Comparison of ENCODE assay signal across 20 cellular contexts in the genomic region with DNA sequence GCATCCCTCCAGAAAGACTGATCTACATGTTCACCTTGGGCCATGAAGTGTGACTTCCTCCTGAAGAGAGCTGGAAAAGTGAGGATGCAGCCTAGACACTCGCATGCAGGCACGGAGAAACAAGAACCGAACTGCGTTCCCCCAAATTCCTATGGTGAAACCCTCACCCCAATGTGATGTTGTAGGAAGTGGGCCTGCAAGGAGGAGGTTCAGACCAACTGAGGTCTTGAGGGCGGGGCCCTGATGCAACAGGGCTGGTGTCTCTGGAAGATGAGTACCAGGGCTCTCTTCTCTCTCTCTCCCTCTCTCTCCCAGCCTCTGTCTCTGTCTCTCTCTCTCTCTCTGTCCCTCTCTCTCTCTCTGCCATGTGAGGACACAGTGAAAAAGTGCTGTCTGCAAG.
"Had no signal": no experiment of that assay in that cellular context is flagged by ENCODE, and none has a peak within 500 bp of the region (broad histone marks: within the 10 kb centered on the region; RNA-seq: fewer than 3 reads in every experiment).

No MANE protein-coding gene starts in this region.

- H3K36me3 Mint-ChIP-seq: activated naive CD4-positive, alpha-beta T cell treated with anti-CD3 and anti-CD28 coated beads, Interleukin-2, amount 50 U/mL, for 24 hours; memory B cell had no signal

- FAIRE-seq: endothelial cell of umbilical vein, frontal cortex had no signal

- H3K4me1 Mint-ChIP-seq: activated naive CD4-positive, alpha-beta T cell treated with anti-CD3 and anti-CD28 coated beads, Interleukin-2, amount 50 U/mL, for 24 hours; memory B cell; T-cell had no signal

- H3K9me3 ChIP-seq: transverse colon had no signal

- H3K27ac ChIP-seq: body of pancreas, transverse colon, uterus, VCaP had no signal

- H3K27me3 ChIP-seq: body of pancreas, uterus had no signal

- H3K9me3 Mint-ChIP-seq: activated naive CD4-positive, alpha-beta T cell treated with anti-CD3 and anti-CD28 coated beads, Interleukin-2, amount 50 U/mL, for 24 hours; T-helper 2 cell treated with Interferon-gamma antibody and Interleukin-4, amounts not matched to agents 5 μg/mL and 100 μg/mL, for 36 hours had no signal

- H3K36me3 ChIP-seq: transverse colon, uterus had no signal

- H3K4me3 ChIP-seq: body of pancreas, transverse colon, uterus had no signal

- H3K4me3 Mint-ChIP-seq: activated naive CD4-positive, alpha-beta T cell treated with anti-CD3 and anti-CD28 coated beads, Interleukin-2, amount 50 U/mL, for 24 hours; memory B cell; stimulated activated naive CD8-positive, alpha-beta T cell treated with anti-CD3 and anti-CD28 coated beads, Interleukin-15, Interleukin-2, amounts not matched to agents 100 ng/mL and 50 ng/mL, for 24 hours; T-cell; T-helper 2 cell treated with Interferon-gamma antibody and Interleukin-4, amounts not matched to agents 5 μg/mL and 100 μg/mL, for 36 hours had no signal

- H3K27ac Mint-ChIP-seq: activated naive CD4-positive, alpha-beta T cell treated with anti-CD3 and anti-CD28 coated beads, Interleukin-2, amount 50 U/mL, for 24 hours; memory B cell; stimulated activated naive CD8-positive, alpha-beta T cell treated with anti-CD3 and anti-CD28 coated beads, Interleukin-15, Interleukin-2, amounts not matched to agents 100 ng/mL and 50 ng/mL, for 24 hours; T-cell; T-helper 2 cell treated with Interferon-gamma antibody and Interleukin-4, amounts not matched to agents 5 μg/mL and 100 μg/mL, for 36 hours had no signal

- DNase-seq: activated gamma-delta T cell; activated T-cell treated with anti-CD3 and anti-CD28 coated beads, Interleukin-2, amount 50 U/mL, for 48 hours; anterior cingulate cortex; body of pancreas; effector memory CD4-positive, alpha-beta T cell; hippocampal formation; left ventricle myocardium superior; occipital lobe; retina; stimulated activated CD4-positive, alpha-beta T cell treated with anti-CD3 and anti-CD28 coated beads, Interleukin-4, amount 100 ng/mL, for 24 hours; T-cell; transverse colon; uterus had no signal

- H3K4me1 ChIP-seq: body of pancreas, transverse colon, uterus had no signal
